18 cellular contexts compared by ENCODE assay signal in genomic region chr5:1268666-1269065, GRCh38. TPM values are rescaled to one million over a fixed set of nuclear protein-coding genes. Genes with fewer than 3 reads are reported as not detected.
DNase-seq lines count a peak whose midpoint lies in the region; ATAC-seq, FAIRE-seq and TF ChIP-seq lines count a peak whose summit lies in the region.
"Had no signal": no experiment of that assay in that cellular context is flagged by ENCODE, and none has a peak within 500 bp of the region (broad histone marks: within the 10 kb centered on the region; RNA-seq: fewer than 3 reads in every experiment).

No MANE protein-coding gene starts in this region.

- FAIRE-seq in bronchial epithelial cell (lab: Jason Lieb, UNC) (no peak), urothelium cell line (lab: Jason Lieb, UNC) (peak; percentile 44)
- FAIRE-seq: pancreas had no signal

- POLR2A ChIA-PET in WTC11 (lab: Charles Lee), result no interaction called here

- H3K36me3 ChIP-seq in bronchial epithelial cell (ENCODE audit: control insufficient read depth, insufficient read depth, low read length), result no peaks in the 10 kb centered on the region
- H3K36me3 ChIP-seq: pancreas had no signal

- no peaks in the 10 kb centered on the region for H3K27me3 Mint-ChIP-seq in WTC11 (ENCODE audit: low read depth)
- H3K27me3 Mint-ChIP-seq: brain; stimulated activated naive B cell treated with anti-CD40 and anti-IgM and Interleukin-4, amounts not matched to agents 10 μg/mL and 1 μg/mL and 100 μg/mL, for 72 hours had no signal

- H3K36me3 Mint-ChIP-seq in WTC11, result peaks cover 65% of the 10 kb centered on the region
- H3K36me3 Mint-ChIP-seq: brain had no signal

- H3K27ac Mint-ChIP-seq in WTC11, result no peak overlapping the region
- H3K27ac Mint-ChIP-seq: stimulated activated naive B cell treated with anti-CD40 and anti-IgM and Interleukin-4, amounts not matched to agents 10 μg/mL and 1 μg/mL and 100 μg/mL, for 72 hours had no signal

- H3K9me3 Mint-ChIP-seq in WTC11, result no peaks in the 10 kb centered on the region; the same call in 1 of the 2 replicates

- no peak overlapping the region for H3K4me3 Mint-ChIP-seq in WTC11
- H3K4me3 Mint-ChIP-seq: brain; stimulated activated naive B cell treated with anti-CD40 and anti-IgM and Interleukin-4, amounts not matched to agents 10 μg/mL and 1 μg/mL and 100 μg/mL, for 72 hours had no signal

- CTCF ChIA-PET in WTC11 (lab: Charles Lee), result no interaction called here

- DNase-seq in stimulated activated naive CD4-positive, alpha-beta T cell treated with Interleukin-2 at 50 U/mL for 16 hours (lab: John Stamatoyannopoulos, UW), result peak; percentile 34
- DNase-seq in stimulated activated naive CD4-positive, alpha-beta T cell (lab: John Stamatoyannopoulos, UW), result no peak
- peak; percentile 63 for DNase-seq in activated CD8-positive, alpha-beta memory T cell treated with anti-CD3 and anti-CD28 coated beads, Interleukin-2, amount 50 U/mL, for 48 hours
- DNase-seq in bronchial epithelial cell (ENCODE audit: low read depth) (peak; percentile 3), urothelium cell line (ENCODE audit: low spot score) (peak; percentile 60), SHP77 treated with DMSO at 0.1 percent for 48 hours (lab: John Stamatoyannopoulos, UW) (no peak), WTC11 (ENCODE audit: low spot score) (no peak), NCI-H345 (lab: John Stamatoyannopoulos, UW) (no peak)
- DNase-seq: effector memory CD4-positive, alpha-beta T cell; NCI-H1092; NCI-H2227 treated with DMSO at 0.1 percent for 48 hours; PC-9; stimulated activated naive B cell treated with anti-CD40 and anti-IgM and Interleukin-4, amounts not matched to agents 10 μg/mL and 1 μg/mL and 100 μg/mL, for 72 hours had no signal

- H3K4me1 Mint-ChIP-seq in WTC11, result no peaks in the 10 kb centered on the region
- H3K4me1 Mint-ChIP-seq: brain; stimulated activated naive B cell treated with anti-CD40 and anti-IgM and Interleukin-4, amounts not matched to agents 10 μg/mL and 1 μg/mL and 100 μg/mL, for 72 hours had no signal

- no peak for TF ChIP-seq CTCF in bronchial epithelial cell (IDR thresholded peaks at IDR 0.05; ENCODE audit: insufficient read depth, low read length, severe bottlenecking)
- TF ChIP-seq CTCF in WTC11 (IDR thresholded peaks at IDR 0.05), result no peak

- ATAC-seq in WTC11, result no peak
- ATAC-seq: pancreas; stimulated activated naive B cell treated with anti-CD40 and anti-IgM and Interleukin-4, amounts not matched to agents 10 μg/mL and 1 μg/mL and 100 μg/mL, for 72 hours had no signal

- H3K4me3 ChIP-seq in bronchial epithelial cell (ENCODE audit: low read depth, low read length), result no peak overlapping the region
- H3K4me3 ChIP-seq: pancreas, PC-9, smooth muscle cell had no signal

- no peaks in the 10 kb centered on the region for H3K27me3 ChIP-seq in bronchial epithelial cell (ENCODE audit: control insufficient read depth, insufficient read depth, low read length)
- H3K27me3 ChIP-seq: pancreas had no signal

TF ChIP-seq in WTC11, 78 proteins besides CTCF, POLR2A, EP300 and RAD21:
- no peak for TF ChIP-seq MLX (CRISPR knock-in tag; IDR thresholded peaks at IDR 0.05)
- no peak for TF ChIP-seq MYBL2 (CRISPR knock-in tag; IDR thresholded peaks at IDR 0.05)
- no peak for TF ChIP-seq ETV6 (CRISPR knock-in tag; IDR thresholded peaks at IDR 0.05)

RNA-seq across cellular contexts. Expression of gene TERT, which starts 26.2 kb away (rescaled TPM):
- total RNA-seq in bronchial epithelial cell (under 0.01 TPM in 1 of 2 replicates, not detected in the other), WTC11 (2021) (40.4 to 42.9 TPM (median 40.5 TPM) in 3 replicates)
- total RNA-seq: fibroblast of villous mesenchyme, mesenteric fat pad, smooth muscle cell had no signal

RNA-seq across cellular contexts. Expression of gene SLC6A18, which starts 43.5 kb away (rescaled TPM):
- total RNA-seq in bronchial epithelial cell, result not detected in 2 replicates
- not detected in 3 replicates for total RNA-seq in WTC11 (2021)
- total RNA-seq: fibroblast of villous mesenchyme, mesenteric fat pad, pancreas, PC-9, smooth muscle cell had no signal

Comparison
In these comparisons a context has a peak if more than half of its experiments do, and no peak if none do; other contexts are left out.
1. DNase-seq: peak in stimulated activated naive CD4-positive, alpha-beta T cell treated with Interleukin-2 at 50 U/mL for 16 hours (single experiment), activated CD8-positive, alpha-beta memory T cell treated with anti-CD3 and anti-CD28 coated beads, Interleukin-2, amount 50 U/mL, for 48 hours (single experiment), bronchial epithelial cell (single experiment) and urothelium cell line (single experiment); none in stimulated activated naive CD4-positive, alpha-beta T cell (0 of 6), SHP77 treated with DMSO at 0.1 percent for 48 hours (single experiment), WTC11 (single experiment) and NCI-H345 (single experiment).
2. RNA of gene TERT, which starts 26.2 kb away (total RNA-seq): 40.4 to 42.9 TPM in WTC11; under 0.01 TPM in bronchial epithelial cell; every median in the first group is over 10 times any median in the second.